In genomic region chr3:159828542-159828943, GRCh38 we compare ENCODE assay signal across 8 cellular contexts. TPM values are rescaled to one million over a fixed set of nuclear protein-coding genes. Genes with fewer than 3 reads are reported as not detected.
DNase-seq lines count a peak whose midpoint lies in the region; ATAC-seq, FAIRE-seq and TF ChIP-seq lines count a peak whose summit lies in the region.

No MANE protein-coding gene starts in this region.

- CTCF ChIA-PET in GM10248 (lab: Yijun Ruan, JAX) = interaction anchor here (0.6 to 5.3 kb wide), 20 partner anchors 9 to 258 kb away, joined by 3 to 44 read pairs (median 4); partner anchors contain the start of gene SCHIP1

- peak; percentile 47 for DNase-seq in GM10248 (ENCODE audit: extremely low spot score)
- peak; percentile 72 for DNase-seq in NCI-H524 treated with DMSO at 0.1 percent for 48 hours (lab: John Stamatoyannopoulos, UW)
- peak; percentile 65 for DNase-seq in bronchial epithelial cell (ENCODE audit: low read depth)
- DNase-seq in medulla oblongata (ENCODE audit: extremely low spot score) = peak; percentile 80
- DNase-seq in activated gamma-delta T cell (lab: John Stamatoyannopoulos, UW) = no peak

- TF ChIP-seq CTCF in GM10248 (IDR thresholded peaks at IDR 0.05; ENCODE audit: control extremely low read depth, extremely low read depth, low read depth, missing control alignments) = peak; percentile 38
- TF ChIP-seq CTCF in bronchial epithelial cell (IDR thresholded peaks at IDR 0.05; ENCODE audit: insufficient read depth, low read length, severe bottlenecking) = peak; percentile 43

- peak; percentile 42 for ATAC-seq in HG03103 (IDR thresholded peaks at IDR 0.05; ENCODE audit: low read depth, unreplicated experiment)
- ATAC-seq in GM19467 (IDR thresholded peaks at IDR 0.05; ENCODE audit: unreplicated experiment) = no peak
- no peak for ATAC-seq in GM21723 (IDR thresholded peaks at IDR 0.05; ENCODE audit: unreplicated experiment)

- H3K4me3 ChIP-seq in bronchial epithelial cell (ENCODE audit: low read depth, low read length) = no peak overlapping the region

- no peak for FAIRE-seq in bronchial epithelial cell (lab: Jason Lieb, UNC)

- no peaks in the 10 kb centered on the region for H3K36me3 ChIP-seq in bronchial epithelial cell (ENCODE audit: control insufficient read depth, insufficient read depth, low read length)

- POLR2A ChIA-PET in GM10248 (lab: Yijun Ruan, JAX) = no interaction called here

- H3K27me3 ChIP-seq in bronchial epithelial cell (ENCODE audit: control insufficient read depth, insufficient read depth, low read length) = no peaks in the 10 kb centered on the region

RNA-seq across cellular contexts. Expression of gene SCHIP1, which starts 11.1 kb away (rescaled TPM):
- total RNA-seq in bronchial epithelial cell = 0.64 and 1.3 TPM in 2 replicates
